Comparison of ENCODE assay signal across 4 cellular contexts in genomic region chr1:226340111-226340510, GRCh38. TPM values are rescaled to one million over a fixed set of nuclear protein-coding genes. Genes with fewer than 3 reads are reported as not detected.
A peak's percentile ranks its signal among the peaks of the same experiment; 100 is the strongest.
DNase-seq lines count a peak whose midpoint lies in the region; ATAC-seq, FAIRE-seq and TF ChIP-seq lines count a peak whose summit lies in the region.
"Not testable (repeated sequence)": the region's sequence is repeated elsewhere in the genome, so short reads cannot be mapped to it uniquely, and the experiment has no call there.

No MANE protein-coding gene starts in this region.

- H3K27me3 Mint-ChIP-seq in glutamatergic neuron (ENCODE audit: unreplicated experiment): not testable (repeated sequence)

- H3K79me2 ChIP-seq in K562 (ENCODE audit: control insufficient read depth, insufficient read depth, low read length); HepG2 (ENCODE audit: insufficient read depth, low read length): not testable (repeated sequence)

- TF ChIP-seq POLR2A in K562 (conservative IDR thresholded peaks at IDR 0.05); HepG2 (IDR thresholded peaks at IDR 0.05; ENCODE audit: insufficient read depth in 1 of 2, low read depth in 2 of 2, low read length in 2 of 2): not testable (repeated sequence)

- H3K4me3 Mint-ChIP-seq in glutamatergic neuron (ENCODE audit: unreplicated experiment): peak overlapping the region; percentile 14

- WGBS in K562 (ENCODE audit: insufficient coverage, low coverage, missing lambda C conversion rate): 5% methylated on average over 3 of the region's 3 CpGs
- 2% methylated on average over 3 of the region's 3 CpGs for WGBS in HepG2 (ENCODE audit: low lambda C conversion rate)

- TF ChIP-seq CTCF in HEK293 (tag by site-specific recombination; IDR thresholded peaks at IDR 0.05); K562 (IDR thresholded peaks at IDR 0.05 in 2 of 3, conservative IDR thresholded peaks at IDR 0.05 in 1 of 3; ENCODE audit: insufficient read depth in 2 of 3, low read depth in 1 of 3, low read length in 3 of 3); glutamatergic neuron (IDR thresholded peaks at IDR 0.05; ENCODE audit: partially characterized antibody, unreplicated experiment); HepG2 (CRISPR knock-in tag; IDR thresholded peaks at IDR 0.05): not testable (repeated sequence)

- H3K4me3 ChIP-seq in HEK293 (ENCODE audit: low read depth, low read length); K562; HepG2 (replicated peaks in 1 of 3; ENCODE audit: insufficient read depth in 1 of 3, low read depth in 2 of 3, low read length in 3 of 3): not testable (repeated sequence)

- POLR2A ChIA-PET in HEK293 (lab: Yijun Ruan, JAX); HepG2 (lab: Yijun Ruan, JAX): not testable (repeated sequence)
- POLR2A ChIA-PET in K562 (lab: Yijun Ruan, JAX): interaction anchor here (0.6 kb wide), 1 partner anchor 133 kb away, joined by 3 read pairs; no protein-coding TSS in a partner anchor

- H3K36me3 ChIP-seq in HEK293 (ENCODE audit: control insufficient read depth in 2 of 2, insufficient read depth in 1 of 2, low read length in 2 of 2); K562 (ENCODE audit: control insufficient read depth, insufficient read depth, low read length); HepG2 (replicated peaks in 1 of 2; ENCODE audit: control insufficient read depth in 1 of 2, insufficient read depth in 2 of 2, low read length in 2 of 2): not testable (repeated sequence)

- H3K9me3 ChIP-seq in HEK293 (ENCODE audit: control insufficient read depth, insufficient read depth, low read depth, low read length); HepG2 (ENCODE audit: low read length): not testable (repeated sequence)
- peaks cover 11% of the 10 kb centered on the region for H3K9me3 ChIP-seq in K562 (replicated peaks; ENCODE audit: control insufficient read depth, insufficient read depth, low read depth, low read length)

- peaks cover 20% of the 10 kb centered on the region for H3K36me3 Mint-ChIP-seq in glutamatergic neuron (ENCODE audit: unreplicated experiment)

- not testable (repeated sequence) for BruUV-seq in K562 (replicated peaks; lab: Mats Ljungman, UMichigan); HepG2 (replicated peaks; lab: Mats Ljungman, UMichigan)

- not testable (repeated sequence) for DNase-seq in K562 (ENCODE audit: extremely low read depth in 1 of 4, low spot score in 3 of 4); glutamatergic neuron; HepG2 (ENCODE audit: low spot score)

- not testable (repeated sequence) for H3K4me1 ChIP-seq in HEK293 (ENCODE audit: control insufficient read depth, insufficient read depth, low read length); K562 (replicated peaks in 1 of 2; ENCODE audit: control insufficient read depth in 2 of 2, insufficient read depth in 2 of 2, low read length in 2 of 2); HepG2 (ENCODE audit: insufficient read depth, low read length)

- intact Hi-C loops in K562 (cut with micrococcal nuclease); HepG2 (cut with micrococcal nuclease; ENCODE audit: unreplicated experiment): not testable (repeated sequence)

- not testable (repeated sequence) for H3K27me3 ChIP-seq in K562 (ENCODE audit: control insufficient read depth in 2 of 2, insufficient read depth in 2 of 2, low read length in 2 of 2); HepG2 (ENCODE audit: control insufficient read depth in 1 of 2, insufficient read depth in 2 of 2, low read length in 2 of 2)

- H3K4me2 ChIP-seq in K562 (ENCODE audit: insufficient read depth, low read length); HepG2 (ENCODE audit: low read depth, low read length): not testable (repeated sequence)

- H4K20me1 ChIP-seq in K562 (replicated peaks; ENCODE audit: control insufficient read depth, insufficient read depth, low read length); HepG2 (ENCODE audit: insufficient read depth, low read length): not testable (repeated sequence)

- H3K9ac ChIP-seq in K562 (ENCODE audit: insufficient read depth in 1 of 2, low read depth in 2 of 2, low read length in 2 of 2); HepG2 (ENCODE audit: insufficient read depth, low read depth, low read length): not testable (repeated sequence)

- TF ChIP-seq EP300 in K562 (IDR thresholded peaks at IDR 0.05; ENCODE audit: low read length); HepG2 (IDR thresholded peaks at IDR 0.05; ENCODE audit: low read depth in 2 of 2, low read length in 2 of 2); HepG2 (CRISPR knock-in tag; IDR thresholded peaks at IDR 0.05; ENCODE audit: borderline replicate concordance): not testable (repeated sequence)

- H3K27ac ChIP-seq in HEK293 (ENCODE audit: extremely low read depth, low read depth, low read length); K562 (ENCODE audit: extremely low read depth, low read depth, low read length); HepG2 (ENCODE audit: extremely low read length, insufficient read depth, low read length): not testable (repeated sequence)

- in situ Hi-C loops in K562 (cut with MboI); HepG2 (cut with HindIII; ENCODE audit: extremely low pct_ligation_motif_present, low pct_unique_long_range_greater_than_20kb): not testable (repeated sequence)

- CTCF ChIA-PET in HEK293 (lab: Yijun Ruan, JAX): interaction anchor here (1.0 to 2.0 kb wide), 2 partner anchors 8 to 215 kb away, joined by 3 to 16 read pairs; no protein-coding TSS in a partner anchor
- CTCF ChIA-PET in K562 (lab: Yijun Ruan, JAX; ENCODE audit: low intra/inter-chr PET ratio); HepG2 (lab: Yijun Ruan, JAX; ENCODE audit: low intra/inter-chr PET ratio, low total read pairs): not testable (repeated sequence)

- FAIRE-seq in K562 (lab: Jason Lieb, UNC); HepG2 (lab: Jason Lieb, UNC): not testable (repeated sequence)

- not testable (repeated sequence) for H3K4me1 Mint-ChIP-seq in glutamatergic neuron (ENCODE audit: low read depth, unreplicated experiment)

- not testable (repeated sequence) for H2AFZ ChIP-seq in K562 (ENCODE audit: low read depth, low read length); HepG2 (ENCODE audit: low read length)

- not testable (repeated sequence) for H3K27ac Mint-ChIP-seq in glutamatergic neuron (ENCODE audit: unreplicated experiment)

- not testable (repeated sequence) for TF ChIP-seq RAD21 in K562 (CRISPR knock-in tag; conservative IDR thresholded peaks at IDR 0.05 in 1 of 2, IDR thresholded peaks at IDR 0.05 in 1 of 2); HepG2 (CRISPR knock-in tag; IDR thresholded peaks at IDR 0.05)

- ATAC-seq in K562, HepG2: not testable (repeated sequence)

- peaks cover 11% of the 10 kb centered on the region for H3K9me3 Mint-ChIP-seq in glutamatergic neuron (ENCODE audit: unreplicated experiment)

- not testable (repeated sequence) for H3K9me1 ChIP-seq in K562 (ENCODE audit: control insufficient read depth, insufficient read depth, low read length)

RNA-seq across cellular contexts. Expression of gene LIN9, which starts 31.1 kb away (rescaled TPM):
- total RNA-seq in K562 (2011; cell fraction: chromatin; rRNA removed; ENCODE audit: low replicate concordance): 14.8 and 38.6 TPM in 2 replicates
- 8.2 and 11.1 TPM in 2 replicates for total RNA-seq in K562 (2011; cell fraction: nucleolus; rRNA removed)
- 15.6 and 18.7 TPM in 2 replicates for total RNA-seq in K562 (2011; cell fraction: nucleoplasm; rRNA removed)
- total RNA-seq in K562 (2014; rRNA removed) (15.8 and 18.8 TPM in 2 replicates), K562 (2014; rRNA removed; fragmentation: Illumina TruSeq; extraction: Trizol) (31.4 and 37.5 TPM in 2 replicates), K562 (2015; rRNA removed; fragmentation: Illumina TruSeq; extraction: Trizol) (29.3 and 30.6 TPM in 2 replicates), K562 (2021) (18.9 and 19.4 TPM in 2 replicates), glutamatergic neuron (ENCODE audit: unreplicated experiment) (7.1 TPM), HepG2 (2016; rRNA removed; fragmentation: Illumina TruSeq; extraction: Trizol) (10.0 and 15.8 TPM in 2 replicates)
- polyA plus RNA-seq in K562 (2011; rRNA removed) (22.9 and 33.0 TPM in 2 replicates), K562 (2014; fragmentation: Illumina TruSeq; extraction: Trizol) (21.6 and 25.3 TPM in 2 replicates), K562 (2014; fragmentation: Nextera tagmentation; extraction: Ambion mirVana) (10 to 100 TPM; 19.4 to 26.8 TPM), K562 (2014; rRNA removed) (19.6 and 25.5 TPM in 2 replicates), HepG2 (2011; rRNA removed) (1.7 and 3.0 TPM in 2 replicates)
- 7.5 and 14.3 TPM in 2 replicates for polyA plus RNA-seq in K562 (2011; cell fraction: cytosol; rRNA removed)
- polyA plus RNA-seq in K562 (2011; cell fraction: nucleus; rRNA removed): 15.2 and 19.7 TPM in 2 replicates
- polyA plus RNA-seq in K562 (2012): 11.8 and 14.2 TPM in 2 replicates
- 23.7 and 24.4 TPM in 2 replicates for polyA minus RNA-seq in K562 (2011; rRNA and poly(A)+ RNA removed)
- 6.8 and 10.7 TPM in 2 replicates for polyA minus RNA-seq in K562 (2011; cell fraction: cytosol; rRNA and poly(A)+ RNA removed)
- 10.4 and 18.0 TPM in 2 replicates for polyA minus RNA-seq in K562 (2011; cell fraction: nucleus; rRNA and poly(A)+ RNA removed)
- total RNA-seq in HepG2 (2016; cell fraction: cytosol; rRNA removed; fragmentation: Illumina TruSeq; extraction: Trizol; ENCODE audit: low read depth): 4.3 and 5.1 TPM in 2 replicates
- 9.7 and 14.6 TPM in 2 replicates for total RNA-seq in HepG2 (2016; cell fraction: insoluble cytoplasmic fraction; rRNA removed; fragmentation: Illumina TruSeq; extraction: Trizol)
- total RNA-seq in HepG2 (2016; cell fraction: membrane; rRNA removed; fragmentation: Illumina TruSeq; extraction: Trizol): 4.7 and 5.9 TPM in 2 replicates
- total RNA-seq in HepG2 (2016; cell fraction: nucleus; rRNA removed; fragmentation: Illumina TruSeq; extraction: Trizol): 8.9 and 10.4 TPM in 2 replicates
- 1.2 and 1.3 TPM in 2 replicates for polyA plus RNA-seq in HepG2 (2011; cell fraction: cytosol; rRNA removed)
- polyA plus RNA-seq in HepG2 (2011; cell fraction: nucleus; rRNA removed): 1.2 and 1.3 TPM in 2 replicates
- polyA plus RNA-seq in HepG2 (2012): 1.7 and 2.8 TPM in 2 replicates
- 0.54 and 0.72 TPM in 2 replicates for polyA plus RNA-seq in HepG2 (2016; cell fraction: cytosol; fragmentation: Illumina TruSeq; extraction: Trizol; ENCODE audit: low read depth)
- 10.2 and 11.3 TPM in 2 replicates for polyA plus RNA-seq in HepG2 (2016; cell fraction: insoluble cytoplasmic fraction; fragmentation: Illumina TruSeq; extraction: Trizol; ENCODE audit: low read depth)
- polyA plus RNA-seq in HepG2 (2016; cell fraction: membrane; fragmentation: Illumina TruSeq; extraction: Trizol; ENCODE audit: low read depth): 1.6 and 1.8 TPM in 2 replicates
- polyA plus RNA-seq in HepG2 (2016; cell fraction: nucleus; fragmentation: Illumina TruSeq; extraction: Trizol; ENCODE audit: insufficient read depth, low read depth): 9.5 and 10.3 TPM in 2 replicates
- polyA minus RNA-seq in HepG2 (2011; rRNA and poly(A)+ RNA removed; ENCODE audit: low replicate concordance): 1.2 and 4.5 TPM in 2 replicates
- polyA minus RNA-seq in HepG2 (2011; cell fraction: cytosol; rRNA and poly(A)+ RNA removed): 2.0 and 2.1 TPM in 2 replicates
- polyA minus RNA-seq in HepG2 (2011; cell fraction: nucleus; rRNA and poly(A)+ RNA removed): 5.2 and 7.6 TPM in 2 replicates
